1 cellular context compared by ENCODE assay signal in the genomic region with DNA sequence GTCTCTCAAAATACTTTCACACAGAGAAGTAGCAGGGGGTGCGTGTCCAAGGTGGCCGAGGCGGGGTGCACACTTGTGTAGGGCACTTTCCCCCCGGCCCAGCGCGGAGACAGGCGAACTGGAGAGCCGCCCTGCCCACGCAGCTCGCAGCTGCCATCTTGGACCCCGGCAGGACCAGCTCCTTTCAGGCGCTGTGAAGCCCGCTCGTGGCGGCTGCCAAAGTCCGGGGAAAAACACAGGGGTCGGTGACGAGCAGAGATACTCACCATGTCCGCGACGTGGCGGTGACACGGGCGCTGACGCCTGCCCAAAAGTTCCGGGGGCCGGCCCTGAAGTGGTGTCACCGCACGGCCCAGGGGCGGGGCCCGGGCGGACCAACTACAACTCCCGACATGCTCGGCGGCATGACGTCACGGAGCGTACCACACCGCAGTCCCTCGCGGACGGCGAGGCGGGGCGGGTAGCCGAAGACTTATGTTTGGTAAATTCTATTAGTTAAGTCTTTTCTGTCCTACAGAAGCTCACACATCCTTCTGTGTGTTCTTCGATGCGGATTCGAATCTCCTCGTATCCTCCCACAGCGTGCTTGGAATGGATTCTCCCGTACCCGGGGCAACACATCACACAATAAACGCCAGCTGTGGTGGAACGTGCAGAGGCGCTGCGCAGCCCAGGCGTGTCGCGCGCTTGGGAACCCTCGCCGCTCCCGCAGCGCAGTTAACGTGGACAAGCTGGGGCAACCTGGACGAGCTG.
A peak's percentile ranks its signal among the peaks of the same experiment; 100 is the strongest.
TF ChIP-seq lines count a peak whose summit lies in the region.

A gene with protein sequence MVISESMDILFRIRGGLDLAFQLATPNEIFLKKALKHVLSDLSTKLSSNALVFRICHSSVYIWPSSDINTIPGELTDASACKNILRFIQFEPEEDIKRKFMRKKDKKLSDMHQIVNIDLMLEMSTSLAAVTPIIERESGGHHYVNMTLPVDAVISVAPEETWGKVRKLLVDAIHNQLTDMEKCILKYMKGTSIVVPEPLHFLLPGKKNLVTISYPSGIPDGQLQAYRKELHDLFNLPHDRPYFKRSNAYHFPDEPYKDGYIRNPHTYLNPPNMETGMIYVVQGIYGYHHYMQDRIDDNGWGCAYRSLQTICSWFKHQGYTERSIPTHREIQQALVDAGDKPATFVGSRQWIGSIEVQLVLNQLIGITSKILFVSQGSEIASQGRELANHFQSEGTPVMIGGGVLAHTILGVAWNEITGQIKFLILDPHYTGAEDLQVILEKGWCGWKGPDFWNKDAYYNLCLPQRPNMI (minus strand): TSS at position 365 of the 753 bp plus-strand sequence. CDS start 96 bp downstream, at position 269.

TF ChIP-seq in K562, 482 proteins besides CTCF, POLR2A, EP300 and RAD21 (continued from another document and continues in another):
- TF ChIP-seq POLR3A (IDR thresholded peaks at IDR 0.05; ENCODE audit: borderline replicate concordance, extremely low read depth, insufficient read depth, insufficient read length) (no peak), IRF2 (CRISPR knock-in tag; IDR thresholded peaks at IDR 0.05) (no peak), PHF20 (IDR thresholded peaks at IDR 0.05; ENCODE audit: partially characterized antibody) (no peak), SRSF7 (optimal IDR thresholded peaks at IDR 0.05; ENCODE audit: low read depth, low read length) (no peak), ZNF707 (CRISPR knock-in tag; conservative IDR thresholded peaks at IDR 0.05) (no peak), CBX1 (IDR thresholded peaks at IDR 0.05; ENCODE audit: low read depth) (no peak), ERF (CRISPR knock-in tag; IDR thresholded peaks at IDR 0.05) (no peak), PTRF (tag; IDR thresholded peaks at IDR 0.05) (no peak), ZBTB1 (CRISPR knock-in tag; IDR thresholded peaks at IDR 0.05; ENCODE audit: borderline replicate concordance, low read depth) (0 out of 2 replicates have a peak, but pooled peaks have one; percentile 55), HDAC3 (IDR thresholded peaks at IDR 0.05; ENCODE audit: borderline replicate concordance, partially characterized antibody) (no peak), MEIS2 (IDR thresholded peaks at IDR 0.05; ENCODE audit: partially characterized antibody) (peak; percentile 4), HBP1 (CRISPR knock-in tag; IDR thresholded peaks at IDR 0.05) (no peak), CREB1 (IDR thresholded peaks at IDR 0.05) (peak; percentile 97), CREB1 (CRISPR knock-in tag; IDR thresholded peaks at IDR 0.05) (peak; percentile 98), ZNF778 (CRISPR knock-in tag; IDR thresholded peaks at IDR 0.05) (no peak), RBM14 (IDR thresholded peaks at IDR 0.05; ENCODE audit: borderline replicate concordance, insufficient read depth, low read depth, low read length) (no peak), NR0B1 (IDR thresholded peaks at IDR 0.05; ENCODE audit: partially characterized antibody) (no peak), SFPQ (IDR thresholded peaks at IDR 0.05; ENCODE audit: low read depth, low read length) (no peak), ZNF431 (CRISPR knock-in tag; IDR thresholded peaks at IDR 0.05) (peak; percentile 82), KDM1A (IDR thresholded peaks at IDR 0.05) (no peak), ZNF212 (CRISPR knock-in tag; IDR thresholded peaks at IDR 0.05) (no peak), ZNF41 (CRISPR knock-in tag; conservative IDR thresholded peaks at IDR 0.05) (no peak), FOXP1 (CRISPR knock-in tag; IDR thresholded peaks at IDR 0.05) (peak; percentile 82), ADNP (tag; IDR thresholded peaks at IDR 0.05) (no peak), LARP7 (IDR thresholded peaks at IDR 0.05) (no peak), ZNF764 (CRISPR knock-in tag; IDR thresholded peaks at IDR 0.05; ENCODE audit: low read depth) (no peak), ESRRA (IDR thresholded peaks at IDR 0.05; ENCODE audit: borderline replicate concordance, low read depth) (no peak), ZNF830 (CRISPR knock-in tag; IDR thresholded peaks at IDR 0.05) (peak; percentile 73)
- TF ChIP-seq, protein P1, sequence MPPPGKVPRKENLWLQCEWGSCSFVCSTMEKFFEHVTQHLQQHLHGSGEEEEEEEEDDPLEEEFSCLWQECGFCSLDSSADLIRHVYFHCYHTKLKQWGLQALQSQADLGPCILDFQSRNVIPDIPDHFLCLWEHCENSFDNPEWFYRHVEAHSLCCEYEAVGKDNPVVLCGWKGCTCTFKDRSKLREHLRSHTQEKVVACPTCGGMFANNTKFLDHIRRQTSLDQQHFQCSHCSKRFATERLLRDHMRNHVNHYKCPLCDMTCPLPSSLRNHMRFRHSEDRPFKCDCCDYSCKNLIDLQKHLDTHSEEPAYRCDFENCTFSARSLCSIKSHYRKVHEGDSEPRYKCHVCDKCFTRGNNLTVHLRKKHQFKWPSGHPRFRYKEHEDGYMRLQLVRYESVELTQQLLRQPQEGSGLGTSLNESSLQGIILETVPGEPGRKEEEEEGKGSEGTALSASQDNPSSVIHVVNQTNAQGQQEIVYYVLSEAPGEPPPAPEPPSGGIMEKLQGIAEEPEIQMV (tag; conservative IDR thresholded peaks at IDR 0.05; ENCODE audit: low read depth), result peak; percentile 60; the same call in 1 of the 2 replicates
- TF ChIP-seq, protein P2, sequence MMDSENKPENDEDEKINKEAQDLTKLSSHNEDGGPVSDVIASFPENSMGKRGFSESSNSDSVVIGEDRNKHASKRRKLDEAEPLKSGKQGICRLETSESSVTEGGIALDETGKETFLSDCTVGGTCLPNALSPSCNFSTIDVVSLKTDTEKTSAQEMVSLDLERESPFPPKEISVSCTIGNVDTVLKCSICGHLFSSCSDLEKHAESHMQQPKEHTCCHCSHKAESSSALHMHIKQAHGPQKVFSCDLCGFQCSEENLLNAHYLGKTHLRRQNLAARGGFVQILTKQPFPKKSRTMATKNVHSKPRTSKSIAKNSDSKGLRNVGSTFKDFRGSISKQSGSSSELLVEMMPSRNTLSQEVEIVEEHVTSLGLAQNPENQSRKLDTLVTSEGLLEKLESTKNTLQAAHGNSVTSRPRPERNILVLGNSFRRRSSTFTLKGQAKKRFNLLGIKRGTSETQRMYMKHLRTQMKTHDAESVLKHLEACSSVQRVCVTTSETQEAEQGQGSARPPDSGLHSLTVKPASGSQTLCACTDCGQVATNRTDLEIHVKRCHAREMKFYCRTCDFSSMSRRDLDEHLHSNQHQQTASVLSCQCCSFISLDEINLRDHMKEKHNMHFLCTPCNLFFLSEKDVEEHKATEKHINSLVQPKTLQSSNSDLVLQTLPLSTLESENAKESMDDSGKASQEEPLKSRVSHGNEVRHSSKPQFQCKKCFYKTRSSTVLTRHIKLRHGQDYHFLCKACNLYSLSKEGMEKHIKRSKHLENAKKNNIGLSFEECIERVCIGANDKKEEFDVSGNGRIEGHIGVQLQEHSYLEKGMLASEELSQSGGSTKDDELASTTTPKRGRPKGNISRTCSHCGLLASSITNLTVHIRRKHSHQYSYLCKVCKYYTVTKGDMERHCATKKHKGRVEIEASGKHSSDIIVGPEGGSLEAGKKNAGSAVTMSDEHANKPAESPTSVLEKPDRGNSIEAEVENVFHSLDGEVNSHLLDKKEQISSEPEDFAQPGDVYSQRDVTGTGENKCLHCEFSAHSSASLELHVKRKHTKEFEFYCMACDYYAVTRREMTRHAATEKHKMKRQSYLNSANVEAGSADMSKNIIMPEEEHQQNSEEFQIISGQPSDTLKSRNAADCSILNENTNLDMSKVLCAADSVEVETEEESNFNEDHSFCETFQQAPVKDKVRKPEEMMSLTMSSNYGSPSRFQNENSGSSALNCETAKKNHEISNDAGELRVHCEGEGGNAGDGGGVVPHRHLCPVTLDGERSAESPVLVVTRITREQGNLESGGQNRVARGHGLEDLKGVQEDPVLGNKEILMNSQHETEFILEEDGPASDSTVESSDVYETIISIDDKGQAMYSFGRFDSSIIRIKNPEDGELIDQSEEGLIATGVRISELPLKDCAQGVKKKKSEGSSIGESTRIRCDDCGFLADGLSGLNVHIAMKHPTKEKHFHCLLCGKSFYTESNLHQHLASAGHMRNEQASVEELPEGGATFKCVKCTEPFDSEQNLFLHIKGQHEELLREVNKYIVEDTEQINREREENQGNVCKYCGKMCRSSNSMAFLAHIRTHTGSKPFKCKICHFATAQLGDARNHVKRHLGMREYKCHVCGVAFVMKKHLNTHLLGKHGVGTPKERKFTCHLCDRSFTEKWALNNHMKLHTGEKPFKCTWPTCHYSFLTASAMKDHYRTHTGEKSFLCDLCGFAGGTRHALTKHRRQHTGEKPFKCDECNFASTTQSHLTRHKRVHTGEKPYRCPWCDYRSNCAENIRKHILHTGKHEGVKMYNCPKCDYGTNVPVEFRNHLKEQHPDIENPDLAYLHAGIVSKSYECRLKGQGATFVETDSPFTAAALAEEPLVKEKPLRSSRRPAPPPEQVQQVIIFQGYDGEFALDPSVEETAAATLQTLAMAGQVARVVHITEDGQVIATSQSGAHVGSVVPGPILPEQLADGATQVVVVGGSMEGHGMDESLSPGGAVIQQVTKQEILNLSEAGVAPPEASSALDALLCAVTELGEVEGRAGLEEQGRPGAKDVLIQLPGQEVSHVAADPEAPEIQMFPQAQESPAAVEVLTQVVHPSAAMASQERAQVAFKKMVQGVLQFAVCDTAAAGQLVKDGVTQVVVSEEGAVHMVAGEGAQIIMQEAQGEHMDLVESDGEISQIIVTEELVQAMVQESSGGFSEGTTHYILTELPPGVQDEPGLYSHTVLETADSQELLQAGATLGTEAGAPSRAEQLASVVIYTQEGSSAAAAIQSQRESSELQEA (IDR thresholded peaks at IDR 0.05; ENCODE audit: low read depth), result no peak
- TF ChIP-seq, protein P3, sequence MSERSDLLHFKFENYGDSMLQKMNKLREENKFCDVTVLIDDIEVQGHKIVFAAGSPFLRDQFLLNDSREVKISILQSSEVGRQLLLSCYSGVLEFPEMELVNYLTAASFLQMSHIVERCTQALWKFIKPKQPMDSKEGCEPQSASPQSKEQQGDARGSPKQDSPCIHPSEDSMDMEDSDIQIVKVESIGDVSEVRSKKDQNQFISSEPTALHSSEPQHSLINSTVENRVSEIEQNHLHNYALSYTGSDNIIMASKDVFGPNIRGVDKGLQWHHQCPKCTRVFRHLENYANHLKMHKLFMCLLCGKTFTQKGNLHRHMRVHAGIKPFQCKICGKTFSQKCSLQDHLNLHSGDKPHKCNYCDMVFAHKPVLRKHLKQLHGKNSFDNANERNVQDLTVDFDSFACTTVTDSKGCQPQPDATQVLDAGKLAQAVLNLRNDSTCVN (CRISPR knock-in tag; IDR thresholded peaks at IDR 0.05), result no peak
- TF ChIP-seq, protein P4, sequence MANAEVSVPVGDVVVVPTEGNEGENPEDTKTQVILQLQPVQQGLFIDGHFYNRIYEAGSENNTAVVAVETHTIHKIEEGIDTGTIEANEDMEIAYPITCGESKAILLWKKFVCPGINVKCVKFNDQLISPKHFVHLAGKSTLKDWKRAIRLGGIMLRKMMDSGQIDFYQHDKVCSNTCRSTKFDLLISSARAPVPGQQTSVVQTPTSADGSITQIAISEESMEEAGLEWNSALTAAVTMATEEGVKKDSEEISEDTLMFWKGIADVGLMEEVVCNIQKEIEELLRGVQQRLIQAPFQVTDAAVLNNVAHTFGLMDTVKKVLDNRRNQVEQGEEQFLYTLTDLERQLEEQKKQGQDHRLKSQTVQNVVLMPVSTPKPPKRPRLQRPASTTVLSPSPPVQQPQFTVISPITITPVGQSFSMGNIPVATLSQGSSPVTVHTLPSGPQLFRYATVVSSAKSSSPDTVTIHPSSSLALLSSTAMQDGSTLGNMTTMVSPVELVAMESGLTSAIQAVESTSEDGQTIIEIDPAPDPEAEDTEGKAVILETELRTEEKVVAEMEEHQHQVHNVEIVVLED (CRISPR knock-in tag; IDR thresholded peaks at IDR 0.05), result peak; percentile 66
